26 cellular contexts compared by ENCODE assay signal in genomic region chr3:49636883-49637609, GRCh38. TPM values are rescaled to one million over a fixed set of nuclear protein-coding genes. Genes with fewer than 3 reads are reported as not detected.
A peak's percentile ranks its signal among the peaks of the same experiment; 100 is the strongest.
DNase-seq lines count a peak whose midpoint lies in the region; ATAC-seq and TF ChIP-seq lines count a peak whose summit lies in the region.
"Had no signal": no experiment of that assay in that cellular context is flagged by ENCODE, and none has a peak within 500 bp of the region (broad histone marks: within the 10 kb centered on the region; RNA-seq: fewer than 3 reads in every experiment).

No MANE protein-coding gene starts in this region.

- dilution Hi-C loops in mammary epithelial cell (cut with HindIII; ENCODE audit: low sequenced_read_pairs) = no loop called here

- H3K4me3 Mint-ChIP-seq in activated CD8-positive, alpha-beta memory T cell treated with anti-CD3 and anti-CD28 coated beads, Interleukin-2, amount 10 ng/mL, durations not matched to agents 7 days and 5 days = no peak overlapping the region
- no peak overlapping the region for H3K4me3 Mint-ChIP-seq in neural progenitor cell
- H3K4me3 Mint-ChIP-seq: T-cell had no signal

- H3K27me3 Mint-ChIP-seq in activated CD8-positive, alpha-beta memory T cell treated with anti-CD3 and anti-CD28 coated beads, Interleukin-2, amount 10 ng/mL, durations not matched to agents 7 days and 5 days = peaks cover 3% of the 10 kb centered on the region
- H3K27me3 Mint-ChIP-seq in neural progenitor cell (ENCODE audit: insufficient read depth, low read depth) = peaks cover 3% of the 10 kb centered on the region

- H3K9me3 ChIP-seq in mammary epithelial cell (replicated peaks; ENCODE audit: insufficient read depth, low read length) = no peaks in the 10 kb centered on the region
- no peaks in the 10 kb centered on the region for H3K9me3 ChIP-seq in neural progenitor cell (ENCODE audit: low read depth)
- H3K9me3 ChIP-seq: MG63, right atrium auricular region, thoracic aorta had no signal

- H3K27ac Mint-ChIP-seq in activated CD8-positive, alpha-beta memory T cell treated with anti-CD3 and anti-CD28 coated beads, Interleukin-2, amount 10 ng/mL, durations not matched to agents 7 days and 5 days = no peak overlapping the region
- H3K27ac Mint-ChIP-seq in neural progenitor cell = peak overlapping the region; percentile 65
- H3K27ac Mint-ChIP-seq: T-cell had no signal

- CTCF ChIA-PET in activated CD8-positive, alpha-beta memory T cell treated with anti-CD3 and anti-CD28 coated beads, Interleukin-2, amount 10 ng/mL, durations not matched to agents 7 days and 5 days (lab: Charles Lee) = interaction anchor here (0.8 to 2.9 kb wide), 4 partner anchors 9 to 165 kb away, joined by 3 to 15 read pairs (median 3); no protein-coding TSS in a partner anchor
- CTCF ChIA-PET in mammary epithelial cell (lab: Charles Lee; ENCODE audit: low non-redundant PET) = no interaction called here

- H3K36me3 Mint-ChIP-seq in activated CD8-positive, alpha-beta memory T cell treated with anti-CD3 and anti-CD28 coated beads, Interleukin-2, amount 10 ng/mL, durations not matched to agents 7 days and 5 days = no peaks in the 10 kb centered on the region
- peaks cover under 1% of the 10 kb centered on the region for H3K36me3 Mint-ChIP-seq in neural progenitor cell
- H3K36me3 Mint-ChIP-seq: T-cell had no signal

- no peaks in the 10 kb centered on the region for H3K79me2 ChIP-seq in mammary epithelial cell (ENCODE audit: insufficient read depth, low read length)
- H3K79me2 ChIP-seq in neural progenitor cell (ENCODE audit: low read depth) = no peaks in the 10 kb centered on the region

- H3K27ac ChIP-seq in mammary epithelial cell (ENCODE audit: insufficient read depth, low read depth, low read length) = no peak overlapping the region
- no peak overlapping the region for H3K27ac ChIP-seq in neural progenitor cell
- H3K27ac ChIP-seq: HL-60, neutrophil, right atrium auricular region, thoracic aorta had no signal

- H3K9ac ChIP-seq in mammary epithelial cell (ENCODE audit: insufficient read depth, low read length) = no peak overlapping the region
- H3K9ac ChIP-seq in neural progenitor cell = no peak overlapping the region

- no peaks in the 10 kb centered on the region for H3K36me3 ChIP-seq in mammary epithelial cell (ENCODE audit: insufficient read depth, low read length)
- H3K36me3 ChIP-seq in neural progenitor cell = no peaks in the 10 kb centered on the region
- H3K36me3 ChIP-seq: MG63, neutrophil, right atrium auricular region, thoracic aorta had no signal

- no TSS peak for BruUV-seq in mammary epithelial cell (replicated peaks; lab: Mats Ljungman, UMichigan)

- intact Hi-C loops in mammary epithelial cell (cut with micrococcal nuclease) = no loop called here

- no peak overlapping the region for H3K4me2 ChIP-seq in mammary epithelial cell (ENCODE audit: insufficient read depth, low read depth, low read length)
- H3K4me2 ChIP-seq in neural progenitor cell = no peak overlapping the region

- peak; percentile 44 for DNase-seq in activated CD8-positive, alpha-beta memory T cell treated with anti-CD3 and anti-CD28 coated beads, Interleukin-2, amount 10 ng/mL, durations not matched to agents 7 days and 5 days
- no peak for DNase-seq in activated CD8-positive, alpha-beta memory T cell treated with anti-CD3 and anti-CD28 coated beads, Interleukin-2, amount 50 U/mL, for 4 hours
- DNase-seq in HPDE6-E6E7 (ENCODE audit: extremely low spot score) = peak; percentile 32
- peak; percentile 78 for DNase-seq in mammary epithelial cell
- DNase-seq in neural progenitor cell (ENCODE audit: low spot score) = no peak
- no peak for DNase-seq in DMS79 (lab: John Stamatoyannopoulos, UW)
- no peak for DNase-seq in LoVo (ENCODE audit: low spot score)
- DNase-seq: activated CD4-positive, alpha-beta T cell treated with anti-CD3 and anti-CD28 coated beads, Interleukin-2, amount 50 U/mL, for 1 hour; activated T-cell treated with anti-CD3 and anti-CD28 coated beads, Interleukin-2, amount 50 U/mL, for 1 hour; C1 segment of cervical spinal cord; Calu3; dermis blood vessel endothelial cell; foreskin melanocyte; hippocampal formation; MG63; NCI-H146; NCI-H526; SHP77 treated with DMSO at 0.1 percent for 48 hours; stimulated activated CD4-positive, alpha-beta T cell treated with anti-CD3 and anti-CD28 coated beads, Interleukin-15, amount 100 ng/mL, for 24 hours; T-cell had no signal

- H2AFZ ChIP-seq in mammary epithelial cell (ENCODE audit: low read depth, low read length) = no peak overlapping the region
- no peak overlapping the region for H2AFZ ChIP-seq in neural progenitor cell (replicated peaks)

- no peaks in the 10 kb centered on the region for H3F3A ChIP-seq in neural progenitor cell (ENCODE audit: low read depth)

- no peaks in the 10 kb centered on the region for H3K9me3 Mint-ChIP-seq in activated CD8-positive, alpha-beta memory T cell treated with anti-CD3 and anti-CD28 coated beads, Interleukin-2, amount 10 ng/mL, durations not matched to agents 7 days and 5 days (ENCODE audit: low read depth)
- H3K9me3 Mint-ChIP-seq in neural progenitor cell = peaks cover 5% of the 10 kb centered on the region
- H3K9me3 Mint-ChIP-seq: T-cell had no signal

- WGBS in mammary epithelial cell (ENCODE audit: low coverage, missing lambda C conversion rate) = 70% methylated on average over 6 of the region's 7 CpGs

- TF ChIP-seq CTCF in mammary epithelial cell (conservative IDR thresholded peaks at IDR 0.05 in 1 of 2, IDR thresholded peaks at IDR 0.05 in 1 of 2; ENCODE audit: extremely low read depth in 1 of 2, insufficient read depth in 1 of 2, low read depth in 1 of 2, low read length in 2 of 2) (no peak), neural progenitor cell (IDR thresholded peaks at IDR 0.05) (no peak)

- no peak overlapping the region for H3K4me3 ChIP-seq in mammary epithelial cell (replicated peaks in 1 of 3; ENCODE audit: insufficient read depth in 1 of 3, low read depth in 2 of 3, low read length in 3 of 3)
- H3K4me3 ChIP-seq in neural progenitor cell = no peak overlapping the region
- H3K4me3 ChIP-seq: lung, MG63, right atrium auricular region, thoracic aorta had no signal

- H3K4me1 ChIP-seq in mammary epithelial cell (ENCODE audit: insufficient read depth, low read length) = peaks cover 24% of the 10 kb centered on the region
- H3K4me1 ChIP-seq in neural progenitor cell = no peaks in the 10 kb centered on the region
- H3K4me1 ChIP-seq: right atrium auricular region had no signal

- H3K27me3 ChIP-seq in mammary epithelial cell (ENCODE audit: insufficient read depth, low read length) (no peaks in the 10 kb centered on the region), neural progenitor cell (no peaks in the 10 kb centered on the region)
- H3K27me3 ChIP-seq: MG63, right atrium auricular region had no signal

- no peaks in the 10 kb centered on the region for H4K20me1 ChIP-seq in mammary epithelial cell (ENCODE audit: insufficient read depth, low read length)
- no peaks in the 10 kb centered on the region for H4K20me1 ChIP-seq in neural progenitor cell (ENCODE audit: low read depth)

- ATAC-seq in activated CD8-positive, alpha-beta memory T cell treated with anti-CD3 and anti-CD28 coated beads, Interleukin-2, amount 10 ng/mL, durations not matched to agents 7 days and 5 days = peak; percentile 48
- ATAC-seq in HG03521 (IDR thresholded peaks at IDR 0.05; ENCODE audit: unreplicated experiment) = no peak
- ATAC-seq: T-cell had no signal

- in situ Hi-C loops in mammary epithelial cell (cut with MboI; ENCODE audit: low sequenced_read_pairs in 2 of 2) = no loop called here

- H3K4me1 Mint-ChIP-seq in activated CD8-positive, alpha-beta memory T cell treated with anti-CD3 and anti-CD28 coated beads, Interleukin-2, amount 10 ng/mL, durations not matched to agents 7 days and 5 days = peaks cover 8% of the 10 kb centered on the region
- peaks cover 3% of the 10 kb centered on the region for H3K4me1 Mint-ChIP-seq in neural progenitor cell
- H3K4me1 Mint-ChIP-seq: T-cell had no signal

RNA-seq across cellular contexts. Expression of gene APEH, which starts 37.1 kb away (rescaled TPM):
- 100 to 1,000 TPM; 150 to 172 TPM for total RNA-seq in activated CD8-positive, alpha-beta memory T cell treated with anti-CD3 and anti-CD28 coated beads, Interleukin-2, amount 10 ng/mL, durations not matched to agents 7 days and 5 days
- total RNA-seq in mammary epithelial cell = 100 to 1,000 TPM; 130 to 183 TPM
- 188 TPM for polyA plus RNA-seq in mammary epithelial cell
- 270 TPM for polyA minus RNA-seq in mammary epithelial cell
- total RNA-seq in neural progenitor cell (ENCODE audit: low replicate concordance) = 132 and 160 TPM in 2 replicates

RNA-seq across cellular contexts. Expression of gene MST1, which starts 52.2 kb away (rescaled TPM):
- 1 to 10 TPM; 7.3 to 9.3 TPM for total RNA-seq in activated CD8-positive, alpha-beta memory T cell treated with anti-CD3 and anti-CD28 coated beads, Interleukin-2, amount 10 ng/mL, durations not matched to agents 7 days and 5 days
- total RNA-seq in mammary epithelial cell (10 to 100 TPM in 1 of 2 donors, 1 to 10 TPM in 1; 8.3 to 13.6 TPM), neural progenitor cell (ENCODE audit: low replicate concordance) (2.7 and 8.8 TPM in 2 replicates)
- polyA plus RNA-seq in mammary epithelial cell = 5.5 TPM
- not detected for polyA minus RNA-seq in mammary epithelial cell

RNA-seq across cellular contexts. Expression of gene RNF123, which starts 52.3 kb away (rescaled TPM):
- 10 to 100 TPM; 50.0 to 58.9 TPM for total RNA-seq in activated CD8-positive, alpha-beta memory T cell treated with anti-CD3 and anti-CD28 coated beads, Interleukin-2, amount 10 ng/mL, durations not matched to agents 7 days and 5 days
- total RNA-seq in mammary epithelial cell (10 to 100 TPM; 27.7 to 41.5 TPM), neural progenitor cell (ENCODE audit: low replicate concordance) (15.0 and 34.4 TPM in 2 replicates)
- 34.0 TPM for polyA plus RNA-seq in mammary epithelial cell
- 54.0 TPM for polyA minus RNA-seq in mammary epithelial cell

Comparison
In these comparisons a context has a peak if more than half of its experiments do, and no peak if none do; other contexts are left out.
1. DNase-seq: peak in activated CD8-positive, alpha-beta memory T cell treated with anti-CD3 and anti-CD28 coated beads, Interleukin-2, amount 10 ng/mL, durations not matched to agents 7 days and 5 days (single experiment), HPDE6-E6E7 (single experiment) and mammary epithelial cell (single experiment); none in activated CD8-positive, alpha-beta memory T cell treated with anti-CD3 and anti-CD28 coated beads, Interleukin-2, amount 50 U/mL, for 4 hours (single experiment), neural progenitor cell (single experiment), DMS79 (single experiment) and LoVo (single experiment).